Comparison of ENCODE assay signal across 8 cellular contexts in the genomic region with DNA sequence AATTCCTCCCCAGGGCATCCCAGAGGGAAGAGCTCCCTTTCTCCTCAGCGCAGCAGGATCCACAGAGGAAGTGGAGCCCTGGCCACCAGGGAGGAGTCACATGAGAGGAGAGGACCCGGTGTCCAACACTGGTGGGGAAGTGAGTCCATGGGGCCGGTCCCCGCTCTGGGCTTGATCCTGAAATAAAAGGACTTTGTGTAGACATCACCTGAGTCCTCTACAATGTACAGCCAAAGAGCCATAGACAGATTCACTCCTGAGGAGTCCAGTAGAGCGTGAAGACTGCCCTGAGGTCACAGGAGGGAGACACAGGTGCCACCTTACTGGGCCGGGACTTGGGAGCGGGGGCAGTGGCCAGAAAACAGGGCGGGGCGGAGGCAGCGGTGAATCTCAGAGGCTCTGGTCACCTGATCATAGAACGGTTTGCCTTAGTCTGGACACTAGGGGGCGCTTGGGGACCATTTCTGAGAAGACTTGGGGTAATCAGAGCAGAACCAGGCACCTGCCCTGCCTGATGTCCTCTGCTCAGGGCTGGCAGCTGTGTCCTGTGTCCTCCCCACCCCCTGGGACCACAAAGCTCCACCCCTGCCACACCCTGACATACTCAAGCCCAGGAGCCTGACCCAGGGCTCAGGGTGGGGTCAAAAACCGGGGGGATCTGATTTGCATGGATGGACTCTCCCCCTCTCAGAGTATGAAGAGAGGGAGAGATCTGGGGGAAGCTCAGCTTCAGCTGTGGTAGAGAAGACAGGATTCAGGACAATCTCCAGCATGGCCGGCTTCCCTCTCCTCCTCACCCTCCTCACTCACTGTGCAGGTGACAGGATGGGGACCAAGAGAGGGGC.
DNase-seq lines count a peak whose midpoint lies in the region; ATAC-seq and TF ChIP-seq lines count a peak whose summit lies in the region.

No MANE protein-coding gene starts in this region.

- H3K27me3 Mint-ChIP-seq in T-cell, result peaks cover 21 to 43% of the 10 kb centered on the region in 2 donors

- peak; percentile 78 for TF ChIP-seq CTCF in HFF-Myc (IDR thresholded peaks at IDR 0.05; ENCODE audit: low read depth, low read length, missing control alignments)

- no peaks in the 10 kb centered on the region for H3K9me3 Mint-ChIP-seq in T-cell

- CTCF ChIA-PET in T-cell (lab: Charles Lee), result no interaction called here

- ATAC-seq in T-cell (replicated peaks in 1 of 4), result peak; percentile 58 to 76 (median 72)
- ATAC-seq in HG03045 (IDR thresholded peaks at IDR 0.05; ENCODE audit: unreplicated experiment), result no peak

- POLR2A ChIA-PET in T-cell (lab: Charles Lee), result no interaction called here

- H3K36me3 Mint-ChIP-seq in T-cell, result no peaks in the 10 kb centered on the region

- no peak overlapping the region for H3K4me3 Mint-ChIP-seq in T-cell

- H3K4me3 ChIP-seq in HFF-Myc (replicated peaks; ENCODE audit: low read depth, low read length), result no peak overlapping the region

- peaks cover 0 to 7% (median 6%) of the 10 kb centered on the region in 3 donors for H3K4me1 Mint-ChIP-seq in T-cell

- no peak overlapping the region for H3K27ac Mint-ChIP-seq in T-cell

- DNase-seq in ELR (ENCODE audit: low read depth) (peak; percentile 80), HFF-Myc (ENCODE audit: extremely low read depth, low read depth) (peak; percentile 29), NCI-H146 (lab: John Stamatoyannopoulos, UW) (peak; percentile 90), T-cell (peak; percentile 17 to 71 (median 58)), amygdala (lab: John Stamatoyannopoulos, UW) (peak in 48 of 56 donors; percentile 7 to 82 (median 51)), hippocampal formation (lab: John Stamatoyannopoulos, UW) (peak; percentile 63 to 66), smooth muscle cell of the brain vasculature (ENCODE audit: low read depth, low spot score) (peak; percentile 10)

Comparison
In these comparisons a context has a peak if more than half of its experiments do, and no peak if none do; other contexts are left out.
1. DNase-seq: peak in every context shown above with its lines; median percentile 90 in NCI-H146; 80 in ELR; 64 in hippocampal formation; 58 in T-cell; 51 in amygdala; 29 in HFF-Myc; 10 in smooth muscle cell of the brain vasculature.